ENCODE assay signal across 18 cellular contexts in the genomic region with DNA sequence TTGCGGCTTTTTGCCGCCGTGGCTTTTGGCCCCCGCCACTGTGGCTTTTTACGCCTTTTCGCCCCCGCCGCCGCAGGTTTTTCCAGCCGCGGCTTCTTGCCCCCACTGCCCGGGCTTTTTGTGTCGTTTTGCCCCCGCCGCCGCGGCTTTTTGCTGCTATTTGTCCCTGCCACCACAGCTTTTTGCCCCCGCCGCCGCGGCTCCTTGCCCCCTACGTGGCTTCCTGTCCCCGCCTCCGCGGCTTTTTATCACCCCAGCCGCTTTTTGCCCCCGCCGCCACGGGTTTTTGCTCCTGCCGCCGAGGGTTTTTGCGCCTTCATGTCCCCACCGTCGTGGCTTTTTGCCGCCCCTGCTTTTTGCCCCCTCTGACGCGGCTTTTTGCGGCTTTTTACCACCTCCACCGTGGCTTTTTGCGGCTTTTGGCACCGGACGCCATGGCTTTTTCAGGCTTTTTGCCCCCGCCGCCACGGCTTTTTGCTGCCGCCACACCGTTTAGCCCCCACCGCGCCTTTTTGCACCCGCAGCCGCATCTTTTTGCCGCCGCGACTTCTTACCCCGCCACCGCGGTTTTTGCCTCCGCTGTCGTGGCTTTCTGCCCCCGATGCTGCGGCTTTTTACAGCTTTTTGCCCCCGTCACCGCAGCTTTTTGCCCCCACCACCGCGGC.
DNase-seq lines count a peak whose midpoint lies in the region; ATAC-seq and TF ChIP-seq lines count a peak whose summit lies in the region.
"Had no signal": no experiment of that assay in that cellular context is flagged by ENCODE, and none has a peak within 500 bp of the region (broad histone marks: within the 10 kb centered on the region; RNA-seq: fewer than 3 reads in every experiment).

No MANE protein-coding gene starts in this region.

- in situ Hi-C loops in GM13976 (cut with MboI; ENCODE audit: low sequenced_read_pairs, unreplicated experiment) = no loop called here

- H3K27ac ChIP-seq in upper lobe of right lung = no peak overlapping the region
- H3K27ac ChIP-seq: PC-9 had no signal

- no peak for ATAC-seq in upper lobe of right lung

- no peaks in the 10 kb centered on the region for H3K36me3 ChIP-seq in upper lobe of right lung

- no peaks in the 10 kb centered on the region for H3K9me3 ChIP-seq in upper lobe of right lung

- intact Hi-C loops in upper lobe of right lung (cut with DNase I) = no loop called here

- H3K27me3 ChIP-seq in upper lobe of right lung = no peaks in the 10 kb centered on the region

- no peaks in the 10 kb centered on the region for H3K4me1 ChIP-seq in upper lobe of right lung
- H3K4me1 ChIP-seq: Caco-2 had no signal

- DNase-seq in activated naive CD4-positive, alpha-beta T cell treated with anti-CD3 and anti-CD28 coated beads, Interleukin-2, amount 50 U/mL, for 16 hours = peak; percentile 10
- no peak for DNase-seq in activated naive CD4-positive, alpha-beta T cell treated with Interleukin-2 at 50 U/mL for 16 hours
- peak; percentile 1 for DNase-seq in GM13976 (ENCODE audit: low spot score)
- DNase-seq in mesenteric fat pad (ENCODE audit: low spot score) = peak; percentile 79
- peak; percentile 53 for DNase-seq in upper lobe of right lung
- no peak for DNase-seq in SW480 (ENCODE audit: low spot score)
- DNase-seq in GF-D8 (lab: John Stamatoyannopoulos, UW) = no peak
- DNase-seq in stimulated activated CD4-positive, alpha-beta T cell treated with anti-CD3 and anti-CD28 coated beads, Interleukin-15, amount 100 ng/mL, for 24 hours = no peak
- DNase-seq: Caco-2; CD4-positive, CD25-positive, alpha-beta regulatory T cell; DMS153; MM.1S; NCI-H1092; NCI-H1436 treated with DMSO at 0.1 percent for 48 hours; NCI-H2029; NCI-H2171; NCI-H526; PC-9 had no signal

- H3K4me3 ChIP-seq in upper lobe of right lung = no peak overlapping the region
- H3K4me3 ChIP-seq: PC-9 had no signal

- no peak for TF ChIP-seq CTCF in GM13976 (IDR thresholded peaks at IDR 0.05; ENCODE audit: borderline replicate concordance, control extremely low read depth, extremely low read depth, insufficient read depth, missing control alignments)
- no peak for TF ChIP-seq CTCF in upper lobe of right lung (IDR thresholded peaks at IDR 0.05)

Comparison
In these comparisons a context has a peak if more than half of its experiments do, and no peak if none do; other contexts are left out.
1. DNase-seq: peak in activated naive CD4-positive, alpha-beta T cell treated with anti-CD3 and anti-CD28 coated beads, Interleukin-2, amount 50 U/mL, for 16 hours (single experiment), GM13976 (single experiment), mesenteric fat pad (single experiment) and upper lobe of right lung (single experiment); none in activated naive CD4-positive, alpha-beta T cell treated with Interleukin-2 at 50 U/mL for 16 hours (single experiment), SW480 (single experiment), GF-D8 (single experiment) and stimulated activated CD4-positive, alpha-beta T cell treated with anti-CD3 and anti-CD28 coated beads, Interleukin-15, amount 100 ng/mL, for 24 hours (single experiment).